Comparison of ENCODE assay signal across 8 cellular contexts in the genomic region with DNA sequence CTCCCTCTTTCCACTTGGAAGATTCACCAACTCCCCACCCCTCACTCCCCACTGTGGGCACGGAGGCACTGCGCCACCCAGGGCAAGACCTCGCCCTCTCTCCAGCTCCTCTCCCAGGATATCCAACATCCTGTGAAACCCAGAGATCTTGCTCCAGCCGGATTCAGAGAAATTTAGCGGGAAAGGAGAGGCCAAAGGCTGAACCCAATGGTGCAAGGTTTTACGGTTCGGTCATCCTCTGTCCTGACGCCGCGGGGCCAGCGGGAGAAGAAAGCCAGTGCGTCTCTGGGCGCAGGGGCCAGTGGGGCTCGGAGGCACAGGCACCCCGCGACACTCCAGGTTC. TPM values are rescaled to one million over a fixed set of nuclear protein-coding genes. Genes with fewer than 3 reads are reported as not detected.
DNase-seq lines count a peak whose midpoint lies in the region; ATAC-seq and TF ChIP-seq lines count a peak whose summit lies in the region.

No MANE protein-coding gene starts in this region.

- peaks cover 6% of the 10 kb centered on the region; the same call in 1 of the 2 replicates for H4K20me1 ChIP-seq in GM23338 (replicated peaks; ENCODE audit: insufficient read depth)

- in situ Hi-C loops in gastrocnemius medialis (cut with MboI; ENCODE audit: low sequenced_read_pairs in 4 of 4), result loop anchor here in 1 of 4 donors (25.0 kb wide), 1 partner anchor 151 kb away; no protein-coding TSS in a partner anchor

- H3K27ac ChIP-seq in GM23338 (ENCODE audit: low read depth) (no peak overlapping the region), foreskin keratinocyte (peak overlapping the region; percentile 92), gastrocnemius medialis (peak overlapping the region; percentile 74 to 82 (median 78))

- H3K4me1 Mint-ChIP-seq in GM23338 (peaks cover 3% of the 10 kb centered on the region), T-cell (peaks cover 44 to 58% (median 48%) of the 10 kb centered on the region in 3 donors)

- no peaks in the 10 kb centered on the region for H3K79me2 ChIP-seq in GM23338 (replicated peaks; ENCODE audit: insufficient read depth)

- peak overlapping the region; percentile 99 for H2AFZ ChIP-seq in GM23338

- no peak overlapping the region for H3K27ac Mint-ChIP-seq in GM23338
- peak overlapping the region; percentile 97 to 98 for H3K27ac Mint-ChIP-seq in T-cell

- no peaks in the 10 kb centered on the region for H3F3A ChIP-seq in GM23338 (replicated peaks; ENCODE audit: low read depth)

- peak overlapping the region; percentile 93 for H3K4me2 ChIP-seq in GM23338

- TF ChIP-seq CTCF in GM23338 (conservative IDR thresholded peaks at IDR 0.05; ENCODE audit: low read depth in 2 of 2) (no peak), foreskin keratinocyte (conservative IDR thresholded peaks at IDR 0.05) (no peak), gastrocnemius medialis (IDR thresholded peaks at IDR 0.05 in 4 of 5, conservative IDR thresholded peaks at IDR 0.05 in 1 of 5) (no peak)

- no peaks in the 10 kb centered on the region for H3K9me2 ChIP-seq in GM23338 (ENCODE audit: insufficient read depth)

- H3K36me3 Mint-ChIP-seq in GM23338 (ENCODE audit: low read depth) (no peaks in the 10 kb centered on the region; the same call in 2 of the 3 replicates), T-cell (peaks cover 22% of the 10 kb centered on the region)

- H3K4me3 Mint-ChIP-seq in GM23338 (peak overlapping the region; percentile 78), T-cell (peak overlapping the region; percentile 91 to 98 (median 98))

- intact Hi-C loops in gastrocnemius medialis (cut with DNase I; ENCODE audit: low total_unique reads), result no loop called here

- no peaks in the 10 kb centered on the region for H3K36me3 ChIP-seq in GM23338 (ENCODE audit: insufficient read depth)
- no peaks in the 10 kb centered on the region for H3K36me3 ChIP-seq in gastrocnemius medialis

- H3K4me3 ChIP-seq in GM23338 (peak overlapping the region; percentile 88), gastrocnemius medialis (peak overlapping the region; percentile 74 to 85 (median 77))

- POLR2A ChIA-PET in T-cell (lab: Charles Lee), result interaction anchor here (0.6 to 5.0 kb wide), 12 partner anchors 10 to 193 kb away, joined by 3 to 110 read pairs (median 5); no protein-coding TSS in a partner anchor

- H3K27me3 ChIP-seq in GM23338 (ENCODE audit: insufficient read depth), result peaks cover 55% of the 10 kb centered on the region
- no peaks in the 10 kb centered on the region for H3K27me3 ChIP-seq in foreskin keratinocyte
- peaks cover 0 to 7% (median 0%) of the 10 kb centered on the region in 3 donors for H3K27me3 ChIP-seq in gastrocnemius medialis

- DNase-seq in GM23338 (ENCODE audit: low spot score) (peak; percentile 68), T-cell (no peak), foreskin keratinocyte (no peak), gastrocnemius medialis (no peak), HuH-7 (ENCODE audit: low spot score) (no peak), GM19238 (ENCODE audit: insufficient read length, low spot score) (no peak), globus pallidus (ENCODE audit: low spot score) (no peak)

- H3K9me3 Mint-ChIP-seq in GM23338 (peaks cover 2% of the 10 kb centered on the region; the same call in 2 of the 3 replicates), T-cell (no peaks in the 10 kb centered on the region)

- no peak for TF ChIP-seq POLR2A in gastrocnemius medialis (IDR thresholded peaks at IDR 0.05)

- H3K4me1 ChIP-seq in GM23338 (ENCODE audit: insufficient read depth) (0 out of 2 replicates have a peak, but pooled peaks cover 4% of the 10 kb centered on the region), foreskin keratinocyte (peaks cover 14% of the 10 kb centered on the region), gastrocnemius medialis (peaks cover 4 to 14% of the 10 kb centered on the region in 2 donors)

- CTCF ChIA-PET in T-cell (lab: Charles Lee), result interaction anchor here (0.8 to 2.6 kb wide), 6 partner anchors 25 to 212 kb away, joined by 3 to 11 read pairs (median 4); no protein-coding TSS in a partner anchor

- H3K9me3 ChIP-seq in gastrocnemius medialis, result no peaks in the 10 kb centered on the region

- H3K27me3 Mint-ChIP-seq in GM23338 (ENCODE audit: insufficient read depth, low read depth, poor library complexity) (peaks cover 30% of the 10 kb centered on the region), T-cell (no peaks in the 10 kb centered on the region)

- ATAC-seq in GM23338 (peak; percentile 62), T-cell (replicated peaks in 1 of 4) (no peak), foreskin keratinocyte (peak; percentile 1), gastrocnemius medialis (peak; percentile 13 to 17), GM21367 (IDR thresholded peaks at IDR 0.05; ENCODE audit: unreplicated experiment) (no peak)

TF ChIP-seq in GM23338, 12 proteins besides CTCF, POLR2A, EP300 and RAD21:
- TF ChIP-seq EZH2 (IDR thresholded peaks at IDR 0.05; ENCODE audit: low read depth, unreplicated experiment), result peak; percentile 13
- no peak for TF ChIP-seq JUNB (IDR thresholded peaks at IDR 0.05; ENCODE audit: unreplicated experiment)
- TF ChIP-seq ZNF331 (CRISPR knock-in tag; IDR thresholded peaks at IDR 0.05; ENCODE audit: low read depth), result no peak

RNA-seq across cellular contexts. Expression of a gene that starts 0.4 kb away (rescaled TPM):
- total RNA-seq in GM23338 (2014; rRNA removed; shearing (Covaris generic)), result 8.3 and 10.1 TPM in 2 replicates
- polyA plus RNA-seq in GM23338 (2016; fragmentation: Nextera tagmentation; extraction: Ambion mirVana) (3.8 and 4.0 TPM in 2 replicates), foreskin keratinocyte (489 and 531 TPM in 2 replicates)
- total RNA-seq in T-cell (1,000 to 10,000 TPM in 1 of 5 donors, 100 to 1,000 TPM in 4; 732 to 1,108 (median 781) TPM), foreskin keratinocyte (1,058 and 1,283 TPM in 2 replicates), gastrocnemius medialis (10 to 100 TPM; 19.5 to 32.5 (median 29.2) TPM)

Comparison
In these comparisons a context has a peak if more than half of its experiments do, and no peak if none do; other contexts are left out.
1. ATAC-seq: peak in GM23338 (single experiment), foreskin keratinocyte (single experiment) and gastrocnemius medialis (2 of 2); none in T-cell (0 of 4) and GM21367 (single experiment).
2. RNA of a gene that starts 0.4 kb away (total RNA-seq): 1,058 to 1,283 TPM in foreskin keratinocyte and 732 to 1,108 TPM in T-cell; 19.5 to 32.5 TPM in gastrocnemius medialis and 8.3 to 10.1 TPM in GM23338; every median in the first group is over 10 times any median in the second.